16 cellular contexts compared by ENCODE assay signal in the genomic region with DNA sequence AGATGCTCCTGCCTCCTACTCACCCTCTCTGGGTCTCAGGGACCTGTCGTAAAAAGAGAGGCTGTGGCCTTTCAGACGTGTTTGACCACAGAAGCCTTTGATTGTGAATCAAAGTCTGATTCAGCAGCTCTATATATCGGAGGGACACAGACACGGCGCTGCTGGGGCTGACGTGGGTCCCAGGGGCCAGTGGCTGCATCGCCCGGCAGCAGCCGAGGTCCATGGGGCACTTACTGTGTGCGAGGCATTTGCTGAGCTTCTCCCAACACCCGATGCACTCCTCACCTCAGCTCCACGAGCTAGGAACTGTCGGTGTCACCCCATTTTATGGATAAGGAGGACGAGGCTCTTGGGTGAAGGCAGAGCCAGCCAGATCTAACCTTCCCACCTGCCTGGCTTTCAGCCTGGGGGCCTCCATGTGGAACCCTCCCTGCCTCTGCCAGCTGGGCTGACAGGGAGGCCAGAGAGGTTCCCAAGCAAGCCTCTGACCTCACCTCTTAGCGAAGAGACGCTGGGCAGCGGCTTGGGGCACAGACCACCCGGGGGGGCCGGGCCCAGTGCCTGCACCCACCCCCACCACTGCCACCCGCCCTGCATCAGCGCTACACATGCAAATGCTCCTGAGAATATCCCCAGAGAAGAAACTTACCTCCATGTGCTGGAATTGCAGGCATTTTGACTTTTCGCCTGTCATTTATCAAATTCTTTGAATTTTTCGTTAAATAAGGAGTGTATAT.
"Had no signal": no experiment of that assay in that cellular context is flagged by ENCODE, and none has a peak within 500 bp of the region (broad histone marks: within the 10 kb centered on the region; RNA-seq: fewer than 3 reads in every experiment).

No MANE protein-coding gene starts in this region.

- H3K27me3 ChIP-seq: dorsolateral prefrontal cortex, left lung, transverse colon had no signal

- ATAC-seq: esophagus mucosa; left lung; naive thymus-derived CD4-positive, alpha-beta T cell; stimulated activated memory B cell treated with anti-CD40 and anti-IgM and Interleukin-4, amounts not matched to agents 10 μg/mL and 1 μg/mL and 100 μg/mL, for 72 hours had no signal

- H3K4me3 ChIP-seq: left lung, transverse colon had no signal

- DNase-seq: activated B cell treated with CpG ODN at 0.5 μM for 24 hours; activated CD4-positive, alpha-beta T cell treated with anti-CD3 and anti-CD28 coated beads, Interleukin-2, amount 10 ng/mL, durations not matched to agents 7 days and 5 days; activated CD8-positive, alpha-beta memory T cell treated with anti-CD3 and anti-CD28 coated beads, Interleukin-2, amount 50 U/mL, for 48 hours; activated naive CD8-positive, alpha-beta T cell treated with anti-CD3 and anti-CD28 coated beads for 36 hours; dorsolateral prefrontal cortex; islet precursor cell; left lung; mammary epithelial cell; naive thymus-derived CD4-positive, alpha-beta T cell; retina; stimulated activated CD4-positive, alpha-beta T cell treated with anti-CD3 and anti-CD28 coated beads, Interleukin-2, amount 100 ng/mL, for 48 hours; T-helper 2 cell; transverse colon had no signal

- H3K9me3 Mint-ChIP-seq: activated B cell treated with CpG ODN at 0.5 μM for 24 hours; activated CD4-positive, alpha-beta T cell treated with anti-CD3 and anti-CD28 coated beads, Interleukin-2, amount 10 ng/mL, durations not matched to agents 7 days and 5 days; activated naive CD8-positive, alpha-beta T cell treated with anti-CD3 and anti-CD28 coated beads for 36 hours; naive thymus-derived CD4-positive, alpha-beta T cell; stimulated activated memory B cell treated with anti-CD40 and anti-IgM and Interleukin-4, amounts not matched to agents 10 μg/mL and 1 μg/mL and 100 μg/mL, for 72 hours had no signal

- H3K36me3 Mint-ChIP-seq: activated naive CD8-positive, alpha-beta T cell treated with anti-CD3 and anti-CD28 coated beads for 36 hours; naive thymus-derived CD4-positive, alpha-beta T cell had no signal

- H3K36me3 ChIP-seq: left lung, neutrophil, transverse colon had no signal

- H3K9me3 ChIP-seq: left lung, neutrophil, transverse colon had no signal

- H3K4me1 Mint-ChIP-seq: activated CD4-positive, alpha-beta T cell treated with anti-CD3 and anti-CD28 coated beads, Interleukin-2, amount 10 ng/mL, durations not matched to agents 7 days and 5 days had no signal

- H3K27me3 Mint-ChIP-seq: activated B cell treated with CpG ODN at 0.5 μM for 24 hours; activated CD4-positive, alpha-beta T cell treated with anti-CD3 and anti-CD28 coated beads, Interleukin-2, amount 10 ng/mL, durations not matched to agents 7 days and 5 days; activated naive CD8-positive, alpha-beta T cell treated with anti-CD3 and anti-CD28 coated beads for 36 hours had no signal

- H3K27ac ChIP-seq: left lung, neutrophil, transverse colon had no signal

- H3K4me3 Mint-ChIP-seq: activated B cell treated with CpG ODN at 0.5 μM for 24 hours; activated CD4-positive, alpha-beta T cell treated with anti-CD3 and anti-CD28 coated beads, Interleukin-2, amount 10 ng/mL, durations not matched to agents 7 days and 5 days; activated naive CD8-positive, alpha-beta T cell treated with anti-CD3 and anti-CD28 coated beads for 36 hours; naive thymus-derived CD4-positive, alpha-beta T cell; stimulated activated memory B cell treated with anti-CD40 and anti-IgM and Interleukin-4, amounts not matched to agents 10 μg/mL and 1 μg/mL and 100 μg/mL, for 72 hours had no signal

- H3K27ac Mint-ChIP-seq: activated B cell treated with CpG ODN at 0.5 μM for 24 hours; activated CD4-positive, alpha-beta T cell treated with anti-CD3 and anti-CD28 coated beads, Interleukin-2, amount 10 ng/mL, durations not matched to agents 7 days and 5 days; activated naive CD8-positive, alpha-beta T cell treated with anti-CD3 and anti-CD28 coated beads for 36 hours; naive thymus-derived CD4-positive, alpha-beta T cell; stimulated activated memory B cell treated with anti-CD40 and anti-IgM and Interleukin-4, amounts not matched to agents 10 μg/mL and 1 μg/mL and 100 μg/mL, for 72 hours had no signal
